18 cellular contexts compared by ENCODE assay signal in the genomic region with DNA sequence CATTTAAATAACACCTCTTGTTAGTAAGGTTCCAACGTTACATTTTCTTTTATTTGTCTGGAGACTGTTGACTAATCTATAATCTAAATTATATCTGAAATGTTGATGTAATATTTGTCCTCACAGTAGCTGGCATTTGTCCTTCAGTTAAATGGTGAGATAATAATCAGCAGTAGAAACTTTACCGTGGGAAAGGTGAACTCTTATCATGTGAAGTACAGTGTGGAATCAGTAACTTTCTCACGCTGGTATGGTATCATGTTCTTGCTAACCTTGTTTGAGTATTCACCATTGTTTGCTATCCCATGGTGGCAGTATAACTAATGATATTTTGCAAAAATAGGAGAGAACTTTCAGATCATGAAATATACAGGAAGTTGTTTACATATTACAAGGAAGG. TPM values are rescaled to one million over a fixed set of nuclear protein-coding genes. Genes with fewer than 3 reads are reported as not detected.
DNase-seq lines count a peak whose midpoint lies in the region; ATAC-seq and TF ChIP-seq lines count a peak whose summit lies in the region.
"Had no signal": no experiment of that assay in that cellular context is flagged by ENCODE, and none has a peak within 500 bp of the region (broad histone marks: within the 10 kb centered on the region; RNA-seq: fewer than 3 reads in every experiment).

No MANE protein-coding gene starts in this region.

- no peaks in the 10 kb centered on the region for H3K9me2 ChIP-seq in GM23338 (ENCODE audit: insufficient read depth)

- no peak for TF ChIP-seq EP300 in transverse colon (IDR thresholded peaks at IDR 0.05; ENCODE audit: low read depth)

- peaks cover 60% of the 10 kb centered on the region for H3K36me3 Mint-ChIP-seq in activated CD8-positive, alpha-beta memory T cell treated with anti-CD3 and anti-CD28 coated beads, Interleukin-2, amount 10 ng/mL, durations not matched to agents 7 days and 5 days
- H3K36me3 Mint-ChIP-seq in GM23338 (ENCODE audit: low read depth), result peaks cover 71% of the 10 kb centered on the region

- H3K36me3 ChIP-seq in transverse colon (peaks cover 0 to 24% (median 6%) of the 10 kb centered on the region in 4 donors), GM23338 (ENCODE audit: insufficient read depth) (peaks cover 20% of the 10 kb centered on the region)
- H3K36me3 ChIP-seq in effector memory CD4-positive, alpha-beta T cell (ENCODE audit: control insufficient read depth, insufficient read depth, low read length), result no peaks in the 10 kb centered on the region

- H3K27ac ChIP-seq in epithelial cell of prostate, result no peak overlapping the region
- peak overlapping the region; percentile 57 to 99 (median 96) for H3K27ac ChIP-seq in transverse colon
- no peak overlapping the region for H3K27ac ChIP-seq in GM23338 (ENCODE audit: low read depth)
- H3K27ac ChIP-seq in effector memory CD4-positive, alpha-beta T cell (ENCODE audit: insufficient read depth, low read length, poor library complexity, severe bottlenecking), result no peak overlapping the region
- H3K27ac ChIP-seq: adrenal gland, dorsolateral prefrontal cortex, gastrocnemius medialis had no signal

- no peaks in the 10 kb centered on the region for H3K27me3 Mint-ChIP-seq in activated CD8-positive, alpha-beta memory T cell treated with anti-CD3 and anti-CD28 coated beads, Interleukin-2, amount 10 ng/mL, durations not matched to agents 7 days and 5 days
- H3K27me3 Mint-ChIP-seq in GM23338 (ENCODE audit: insufficient read depth, low read depth, poor library complexity), result peaks cover 6% of the 10 kb centered on the region
- H3K27me3 Mint-ChIP-seq: natural killer cell treated with Interleukin-12 subunit alpha and Interleukin-12 subunit beta and Interleukin-15 and Interleukin-18, amount 100 ng/mL, for 72 hours had no signal

- no peaks in the 10 kb centered on the region for H3K27me3 ChIP-seq in transverse colon
- no peaks in the 10 kb centered on the region for H3K27me3 ChIP-seq in GM23338 (ENCODE audit: insufficient read depth)
- H3K27me3 ChIP-seq in effector memory CD4-positive, alpha-beta T cell (replicated peaks; ENCODE audit: control insufficient read depth, insufficient read depth, low read length, poor library complexity, severe bottlenecking), result no peaks in the 10 kb centered on the region
- H3K27me3 ChIP-seq: adrenal gland, dorsolateral prefrontal cortex, gastrocnemius medialis had no signal

- H3K9me3 Mint-ChIP-seq in activated CD8-positive, alpha-beta memory T cell treated with anti-CD3 and anti-CD28 coated beads, Interleukin-2, amount 10 ng/mL, durations not matched to agents 7 days and 5 days (ENCODE audit: low read depth), result no peaks in the 10 kb centered on the region
- no peaks in the 10 kb centered on the region for H3K9me3 Mint-ChIP-seq in GM23338
- H3K9me3 Mint-ChIP-seq: natural killer cell treated with Interleukin-12 subunit alpha and Interleukin-12 subunit beta and Interleukin-15 and Interleukin-18, amount 100 ng/mL, for 72 hours had no signal

- H3F3A ChIP-seq in GM23338 (replicated peaks; ENCODE audit: low read depth), result no peaks in the 10 kb centered on the region

- no peak overlapping the region for H3K27ac Mint-ChIP-seq in activated CD8-positive, alpha-beta memory T cell treated with anti-CD3 and anti-CD28 coated beads, Interleukin-2, amount 10 ng/mL, durations not matched to agents 7 days and 5 days
- H3K27ac Mint-ChIP-seq in GM23338, result no peak overlapping the region

- H4K20me1 ChIP-seq in GM23338 (replicated peaks; ENCODE audit: insufficient read depth), result peaks cover 27% of the 10 kb centered on the region

- peak overlapping the region; percentile 23 for H3K4me3 Mint-ChIP-seq in activated CD8-positive, alpha-beta memory T cell treated with anti-CD3 and anti-CD28 coated beads, Interleukin-2, amount 10 ng/mL, durations not matched to agents 7 days and 5 days
- H3K4me3 Mint-ChIP-seq in GM23338, result no peak overlapping the region

- no peak for TF ChIP-seq POLR2A in transverse colon (IDR thresholded peaks at IDR 0.05)

- no peak overlapping the region for H3K4me2 ChIP-seq in GM23338

- intact Hi-C loops in transverse colon (cut with DNase I; ENCODE audit: low total_unique reads), result no loop called here

- DNase-seq in activated CD8-positive, alpha-beta memory T cell treated with anti-CD3 and anti-CD28 coated beads, Interleukin-2, amount 10 ng/mL, durations not matched to agents 7 days and 5 days, result no peak
- no peak for DNase-seq in activated CD8-positive, alpha-beta memory T cell treated with anti-CD3 and anti-CD28 coated beads, Interleukin-2, amount 50 U/mL, for 4 hours
- DNase-seq in SK-N-DZ (ENCODE audit: low spot score), result peak; percentile 13
- DNase-seq in epithelial cell of prostate (ENCODE audit: low read depth, low spot score), result peak; percentile 29
- DNase-seq in transverse colon, result no peak
- no peak for DNase-seq in GM23338 (ENCODE audit: low spot score)
- no peak for DNase-seq in effector memory CD4-positive, alpha-beta T cell
- DNase-seq: ACHN, adrenal gland, DMS53, dorsolateral prefrontal cortex, gastrocnemius medialis, Kasumi-1 had no signal

- no peaks in the 10 kb centered on the region for H3K9me3 ChIP-seq in transverse colon
- no peaks in the 10 kb centered on the region for H3K9me3 ChIP-seq in effector memory CD4-positive, alpha-beta T cell (ENCODE audit: control insufficient read depth, low read length)
- H3K9me3 ChIP-seq: adrenal gland, gastrocnemius medialis had no signal

- peaks cover 46% of the 10 kb centered on the region for H3K4me1 Mint-ChIP-seq in activated CD8-positive, alpha-beta memory T cell treated with anti-CD3 and anti-CD28 coated beads, Interleukin-2, amount 10 ng/mL, durations not matched to agents 7 days and 5 days
- peaks cover 15% of the 10 kb centered on the region; the same call in 2 of the 3 replicates for H3K4me1 Mint-ChIP-seq in GM23338

- H3K79me2 ChIP-seq in GM23338 (replicated peaks; ENCODE audit: insufficient read depth), result peaks cover 68% of the 10 kb centered on the region

- 38 to 44% methylated on average over 3 of the region's 3 CpGs for WGBS in transverse colon (ENCODE audit: low coverage in 1 of 2), 2 donors

- H3K4me3 ChIP-seq in transverse colon (peak overlapping the region in 3 of 4 donors; percentile 17 to 81 (median 78)), GM23338 (no peak overlapping the region)
- no peak overlapping the region for H3K4me3 ChIP-seq in effector memory CD4-positive, alpha-beta T cell (ENCODE audit: insufficient read depth, low read depth, low read length, poor library complexity, severe bottlenecking)
- H3K4me3 ChIP-seq: adrenal gland, dorsolateral prefrontal cortex, gastrocnemius medialis had no signal

- CTCF ChIA-PET in activated CD8-positive, alpha-beta memory T cell treated with anti-CD3 and anti-CD28 coated beads, Interleukin-2, amount 10 ng/mL, durations not matched to agents 7 days and 5 days (lab: Charles Lee), result interaction anchor here (0.7 to 1.5 kb wide), 2 partner anchors 64 to 239 kb away, joined by 3 to 5 read pairs; no protein-coding TSS in a partner anchor

- no peak for TF ChIP-seq CTCF in transverse colon (IDR thresholded peaks at IDR 0.05)
- no peak for TF ChIP-seq CTCF in GM23338 (conservative IDR thresholded peaks at IDR 0.05; ENCODE audit: low read depth in 2 of 2)

- H2AFZ ChIP-seq in GM23338, result no peak overlapping the region

- in situ Hi-C loops in transverse colon (cut with MboI; ENCODE audit: low pct_ligation_motif_present in 1 of 4, low pct_unique_long_range_greater_than_20kb in 1 of 4, low sequenced_read_pairs in 3 of 4), result loop anchor here in 1 of 4 donors (10.0 kb wide), 1 partner anchor 75 kb away; no protein-coding TSS in a partner anchor

- H3K4me1 ChIP-seq in transverse colon (peaks cover 3 to 27% (median 13%) of the 10 kb centered on the region in 4 donors), GM23338 (ENCODE audit: insufficient read depth) (peaks cover 13% of the 10 kb centered on the region)
- H3K4me1 ChIP-seq in effector memory CD4-positive, alpha-beta T cell (ENCODE audit: control insufficient read depth, insufficient read depth, low read length, poor library complexity, severe bottlenecking), result peaks cover 7% of the 10 kb centered on the region

- no peak for ATAC-seq in activated CD8-positive, alpha-beta memory T cell treated with anti-CD3 and anti-CD28 coated beads, Interleukin-2, amount 10 ng/mL, durations not matched to agents 7 days and 5 days
- no peak for ATAC-seq in GM23338
- no peak for ATAC-seq in HG03175 (IDR thresholded peaks at IDR 0.05; ENCODE audit: unreplicated experiment)
- ATAC-seq: gastrocnemius medialis; natural killer cell treated with Interleukin-12 subunit alpha and Interleukin-12 subunit beta and Interleukin-15 and Interleukin-18, amount 100 ng/mL, for 72 hours; Right ventricle myocardium inferior had no signal

TF ChIP-seq in GM23338, 12 proteins besides CTCF, POLR2A, EP300 and RAD21 (continues in another document):
- no peak for TF ChIP-seq ZNF331 (CRISPR knock-in tag; IDR thresholded peaks at IDR 0.05; ENCODE audit: low read depth)

RNA-seq across cellular contexts. Expression of a gene that starts 4.7 kb away (rescaled TPM):
- total RNA-seq in activated CD8-positive, alpha-beta memory T cell treated with anti-CD3 and anti-CD28 coated beads, Interleukin-2, amount 10 ng/mL, durations not matched to agents 7 days and 5 days, result 10 to 100 TPM; 90.0 to 93.6 TPM
- 120 and 126 TPM in 2 replicates for polyA plus RNA-seq in SK-N-DZ (2014; cell fraction: cytosol; rRNA removed)
- polyA plus RNA-seq in SK-N-DZ (2014; cell fraction: nucleus; rRNA removed), result 85.4 and 98.3 TPM in 2 replicates
- 10 to 100 TPM in 3 of 4 donors, 1 to 10 TPM in 1; 8.2 to 45.7 (median 23.2) TPM for total RNA-seq in transverse colon
- total RNA-seq in GM23338 (2014; rRNA removed; shearing (Covaris generic)), result 88.2 and 89.1 TPM in 2 replicates
- 183 and 202 TPM in 2 replicates for polyA plus RNA-seq in GM23338 (2016; fragmentation: Nextera tagmentation; extraction: Ambion mirVana)

RNA-seq across cellular contexts. Expression of a gene that starts 19.3 kb away (rescaled TPM):
- under 1 TPM; 0.28 to 0.41 TPM for total RNA-seq in activated CD8-positive, alpha-beta memory T cell treated with anti-CD3 and anti-CD28 coated beads, Interleukin-2, amount 10 ng/mL, durations not matched to agents 7 days and 5 days
- polyA plus RNA-seq in SK-N-DZ (2014; cell fraction: cytosol; rRNA removed), result not detected in 2 replicates
- polyA plus RNA-seq in SK-N-DZ (2014; cell fraction: nucleus; rRNA removed), result not detected in 2 replicates
- total RNA-seq in transverse colon, result not detected
- total RNA-seq in GM23338 (2014; rRNA removed; shearing (Covaris generic)), result not detected in 2 replicates
- not detected in 2 replicates for polyA plus RNA-seq in GM23338 (2016; fragmentation: Nextera tagmentation; extraction: Ambion mirVana)
- total RNA-seq: adrenal gland, gastrocnemius medialis, NCI-H460, Right ventricle myocardium inferior, urinary bladder had no signal
- polyA plus RNA-seq: adrenal gland, urinary bladder had no signal

Comparison
In these comparisons a context has a peak if more than half of its experiments do, and no peak if none do; other contexts are left out.
1. DNase-seq: peak in SK-N-DZ (single experiment) and epithelial cell of prostate (single experiment); none in activated CD8-positive, alpha-beta memory T cell treated with anti-CD3 and anti-CD28 coated beads, Interleukin-2, amount 10 ng/mL, durations not matched to agents 7 days and 5 days (single experiment), activated CD8-positive, alpha-beta memory T cell treated with anti-CD3 and anti-CD28 coated beads, Interleukin-2, amount 50 U/mL, for 4 hours (single experiment), transverse colon (single experiment), GM23338 (single experiment) and effector memory CD4-positive, alpha-beta T cell (0 of 3).
2. H3K27ac ChIP-seq: peak in transverse colon (4 of 4); none in epithelial cell of prostate (single experiment), GM23338 (single experiment) and effector memory CD4-positive, alpha-beta T cell (single experiment).
3. H3K4me3 ChIP-seq: peak in transverse colon (3 of 4); none in GM23338 (single experiment) and effector memory CD4-positive, alpha-beta T cell (single experiment).